ENCODE assay signal across 37 cellular contexts in genomic region chr5:23035555-23036090, GRCh38.
"Had no signal": no experiment of that assay in that cellular context is flagged by ENCODE, and none has a peak within 500 bp of the region (broad histone marks: within the 10 kb centered on the region; RNA-seq: fewer than 3 reads in every experiment).

No MANE protein-coding gene starts in this region.

- H3K9me3 ChIP-seq: adrenal gland, body of pancreas, colonic mucosa, esophagus squamous epithelium, gastroesophageal sphincter had no signal

- H3K4me1 Mint-ChIP-seq: activated CD4-positive, alpha-beta T cell treated with anti-CD3 and anti-CD28 coated beads for 36 hours; activated CD4-positive, alpha-beta T cell treated with anti-CD3 and anti-CD28 coated beads, Interleukin-2, amount 10 ng/mL, durations not matched to agents 24 days and 14 days; activated CD8-positive, alpha-beta memory T cell treated with anti-CD3 and anti-CD28 coated beads, Interleukin-2, amount 10 ng/mL, durations not matched to agents 7 days and 5 days; activated naive CD4-positive, alpha-beta T cell treated with anti-CD3 and anti-CD28 coated beads, Interleukin-2, amount 50 U/mL, for 24 hours; activated naive CD8-positive, alpha-beta T cell treated with anti-CD3 and anti-CD28 coated beads for 36 hours; activated naive CD8-positive, alpha-beta T cell treated with anti-CD3 and anti-CD28 coated beads, Interleukin-2, amount 50 U/mL, for 24 hours; T-helper 17 cell had no signal

- H3K36me3 ChIP-seq: adrenal gland, cardiac muscle cell, colonic mucosa, esophagus squamous epithelium, gastroesophageal sphincter, heart right ventricle, WERI-Rb-1 had no signal

- H3K4me3 ChIP-seq: adrenal gland, body of pancreas, cardiac muscle cell, colonic mucosa, esophagus squamous epithelium, gastroesophageal sphincter, heart right ventricle had no signal

- H3K27me3 Mint-ChIP-seq: activated CD4-positive, alpha-beta memory T cell treated with anti-CD3 and anti-CD28 coated beads for 36 hours; activated CD4-positive, alpha-beta T cell treated with anti-CD3 and anti-CD28 coated beads for 36 hours; activated CD4-positive, alpha-beta T cell treated with anti-CD3 and anti-CD28 coated beads, Interleukin-2, amount 10 ng/mL, durations not matched to agents 24 days and 14 days; activated CD8-positive, alpha-beta memory T cell treated with anti-CD3 and anti-CD28 coated beads, Interleukin-2, amount 10 ng/mL, durations not matched to agents 7 days and 5 days; activated naive CD4-positive, alpha-beta T cell treated with anti-CD3 and anti-CD28 coated beads, Interleukin-2, amount 50 U/mL, for 24 hours; activated naive CD8-positive, alpha-beta T cell treated with anti-CD3 and anti-CD28 coated beads for 36 hours; activated naive CD8-positive, alpha-beta T cell treated with anti-CD3 and anti-CD28 coated beads, Interleukin-2, amount 50 U/mL, for 24 hours; T-helper 17 cell had no signal

- H3K36me3 Mint-ChIP-seq: activated CD4-positive, alpha-beta memory T cell treated with anti-CD3 and anti-CD28 coated beads for 36 hours; activated CD8-positive, alpha-beta memory T cell treated with anti-CD3 and anti-CD28 coated beads, Interleukin-2, amount 10 ng/mL, durations not matched to agents 7 days and 5 days; activated naive CD4-positive, alpha-beta T cell treated with anti-CD3 and anti-CD28 coated beads, Interleukin-2, amount 50 U/mL, for 24 hours; activated naive CD8-positive, alpha-beta T cell treated with anti-CD3 and anti-CD28 coated beads for 36 hours had no signal

- FAIRE-seq: endometrium, endothelial cell of umbilical vein had no signal

- H3K4me1 ChIP-seq: adrenal gland, body of pancreas, colonic mucosa, esophagus squamous epithelium, gastroesophageal sphincter, heart right ventricle had no signal

- DNase-seq: activated CD4-positive, alpha-beta memory T cell treated with anti-CD3 and anti-CD28 coated beads for 36 hours; activated CD4-positive, alpha-beta T cell treated with anti-CD3 and anti-CD28 coated beads for 36 hours; activated CD4-positive, alpha-beta T cell treated with anti-CD3 and anti-CD28 coated beads, Interleukin-2, amount 10 ng/mL, durations not matched to agents 24 days and 14 days; activated CD4-positive, CD25-positive, alpha-beta regulatory T cell; activated CD4-positive, CD25-positive, alpha-beta regulatory T cell treated with anti-CD3 and anti-CD28 coated beads, Interleukin-2, amount 50 U/mL, for 72 hours; activated CD8-positive, alpha-beta memory T cell treated with anti-CD3 and anti-CD28 coated beads, Interleukin-2, amount 10 ng/mL, durations not matched to agents 7 days and 5 days; activated CD8-positive, alpha-beta memory T cell treated with anti-CD3 and anti-CD28 coated beads, Interleukin-2, amount 50 U/mL, for 4 hours; activated CD8-positive, alpha-beta T cell treated with anti-CD3 and anti-CD28 coated beads, Interleukin-2, amount 10 ng/mL, durations not matched to agents 7 days and 5 days; activated effector memory CD4-positive, alpha-beta T cell treated with anti-CD3 and anti-CD28 coated beads, Interleukin-2, amount 50 U/mL, for 16 hours; activated naive CD4-positive, alpha-beta T cell treated with anti-CD3 and anti-CD28 coated beads for 36 hours; activated naive CD8-positive, alpha-beta T cell treated with anti-CD3 and anti-CD28 coated beads for 36 hours; activated naive CD8-positive, alpha-beta T cell treated with anti-CD3 and anti-CD28 coated beads, Interleukin-2, amount 50 U/mL, for 24 hours; activated T-cell treated with anti-CD3 and anti-CD28 coated beads, Interleukin-2, amount 50 U/mL, for 1 hour; activated T-cell treated with anti-CD3 and anti-CD28 coated beads, Interleukin-2, amount 50 U/mL, for 48 hours; adrenal gland; amygdala; aorta; body of pancreas; central memory CD4-positive, alpha-beta T cell; cerebellar nuclear complex; colonic mucosa; effector CD8-positive, alpha-beta T cell; esophagus squamous epithelium; foreskin melanocyte; heart right ventricle; T-helper 17 cell; T1000; WERI-Rb-1 had no signal

- H3K4me3 Mint-ChIP-seq: activated CD4-positive, alpha-beta memory T cell treated with anti-CD3 and anti-CD28 coated beads for 36 hours; activated CD4-positive, alpha-beta T cell treated with anti-CD3 and anti-CD28 coated beads for 36 hours; activated CD4-positive, alpha-beta T cell treated with anti-CD3 and anti-CD28 coated beads, Interleukin-2, amount 10 ng/mL, durations not matched to agents 24 days and 14 days; activated CD8-positive, alpha-beta memory T cell treated with anti-CD3 and anti-CD28 coated beads, Interleukin-2, amount 10 ng/mL, durations not matched to agents 7 days and 5 days; activated CD8-positive, alpha-beta T cell treated with anti-CD3 and anti-CD28 coated beads, Interleukin-2, amount 10 ng/mL, durations not matched to agents 7 days and 5 days; activated naive CD4-positive, alpha-beta T cell treated with anti-CD3 and anti-CD28 coated beads for 36 hours; activated naive CD4-positive, alpha-beta T cell treated with anti-CD3 and anti-CD28 coated beads, Interleukin-2, amount 50 U/mL, for 24 hours; activated naive CD8-positive, alpha-beta T cell treated with anti-CD3 and anti-CD28 coated beads for 36 hours; activated naive CD8-positive, alpha-beta T cell treated with anti-CD3 and anti-CD28 coated beads, Interleukin-2, amount 50 U/mL, for 24 hours; activated T-helper 1 cell treated with anti-CD3 and anti-CD28 coated beads, Interleukin-12 subunit alpha, Interleukin-12 subunit beta, Interleukin-2, Interleukin-4 antibody, amounts not matched to agents 30 ng/mL and 10 ng/mL and 1 ng/mL, durations not matched to agents 14 hours and 24 hours and 36 hours; T-helper 17 cell; T-helper 2 cell treated with Interferon-gamma antibody and Interleukin-4, amounts not matched to agents 5 μg/mL and 100 μg/mL, for 36 hours had no signal

- H3K27ac ChIP-seq: adrenal gland, body of pancreas, cardiac muscle cell, colonic mucosa, epithelial cell of prostate, esophagus squamous epithelium, gastroesophageal sphincter, heart right ventricle, WERI-Rb-1 had no signal

- H3K9me3 Mint-ChIP-seq: activated naive CD4-positive, alpha-beta T cell treated with anti-CD3 and anti-CD28 coated beads for 36 hours; activated naive CD4-positive, alpha-beta T cell treated with anti-CD3 and anti-CD28 coated beads, Interleukin-2, amount 50 U/mL, for 24 hours had no signal

- ATAC-seq: activated CD4-positive, alpha-beta T cell treated with anti-CD3 and anti-CD28 coated beads for 36 hours; activated CD8-positive, alpha-beta memory T cell treated with anti-CD3 and anti-CD28 coated beads, Interleukin-2, amount 10 ng/mL, durations not matched to agents 7 days and 5 days; activated CD8-positive, alpha-beta T cell treated with anti-CD3 and anti-CD28 coated beads, Interleukin-2, amount 10 ng/mL, durations not matched to agents 7 days and 5 days; activated naive CD8-positive, alpha-beta T cell treated with anti-CD3 and anti-CD28 coated beads, Interleukin-2, amount 50 U/mL, for 24 hours; body of pancreas; gastroesophageal sphincter; heart right ventricle; T-helper 17 cell had no signal

- H3K27ac Mint-ChIP-seq: activated CD4-positive, alpha-beta memory T cell treated with anti-CD3 and anti-CD28 coated beads for 36 hours; activated CD4-positive, alpha-beta T cell treated with anti-CD3 and anti-CD28 coated beads for 36 hours; activated CD4-positive, alpha-beta T cell treated with anti-CD3 and anti-CD28 coated beads, Interleukin-2, amount 10 ng/mL, durations not matched to agents 24 days and 14 days; activated CD8-positive, alpha-beta memory T cell treated with anti-CD3 and anti-CD28 coated beads, Interleukin-2, amount 10 ng/mL, durations not matched to agents 7 days and 5 days; activated CD8-positive, alpha-beta T cell treated with anti-CD3 and anti-CD28 coated beads, Interleukin-2, amount 10 ng/mL, durations not matched to agents 7 days and 5 days; activated naive CD4-positive, alpha-beta T cell treated with anti-CD3 and anti-CD28 coated beads for 36 hours; activated naive CD4-positive, alpha-beta T cell treated with anti-CD3 and anti-CD28 coated beads, Interleukin-2, amount 50 U/mL, for 24 hours; activated naive CD8-positive, alpha-beta T cell treated with anti-CD3 and anti-CD28 coated beads for 36 hours; activated naive CD8-positive, alpha-beta T cell treated with anti-CD3 and anti-CD28 coated beads, Interleukin-2, amount 50 U/mL, for 24 hours; activated T-helper 1 cell treated with anti-CD3 and anti-CD28 coated beads, Interleukin-12 subunit alpha, Interleukin-12 subunit beta, Interleukin-2, Interleukin-4 antibody, amounts not matched to agents 30 ng/mL and 10 ng/mL and 1 ng/mL, durations not matched to agents 14 hours and 24 hours and 36 hours; activated T-helper 2 cell treated with anti-CD3 and anti-CD28 coated beads, Interferon-gamma antibody, Interleukin-2, Interleukin-4, amounts not matched to agents 10 μg/mL and 5 μg/mL and 100 μg/mL, durations not matched to agents 14 hours and 24 hours and 36 hours; T-helper 17 cell; T-helper 2 cell treated with Interferon-gamma antibody and Interleukin-4, amounts not matched to agents 5 μg/mL and 100 μg/mL, for 36 hours had no signal

- H3K27me3 ChIP-seq: adrenal gland, body of pancreas, cardiac muscle cell, colonic mucosa, esophagus squamous epithelium, gastroesophageal sphincter, heart right ventricle had no signal
